ENCODE assay signal across 8 cellular contexts in the genomic region with DNA sequence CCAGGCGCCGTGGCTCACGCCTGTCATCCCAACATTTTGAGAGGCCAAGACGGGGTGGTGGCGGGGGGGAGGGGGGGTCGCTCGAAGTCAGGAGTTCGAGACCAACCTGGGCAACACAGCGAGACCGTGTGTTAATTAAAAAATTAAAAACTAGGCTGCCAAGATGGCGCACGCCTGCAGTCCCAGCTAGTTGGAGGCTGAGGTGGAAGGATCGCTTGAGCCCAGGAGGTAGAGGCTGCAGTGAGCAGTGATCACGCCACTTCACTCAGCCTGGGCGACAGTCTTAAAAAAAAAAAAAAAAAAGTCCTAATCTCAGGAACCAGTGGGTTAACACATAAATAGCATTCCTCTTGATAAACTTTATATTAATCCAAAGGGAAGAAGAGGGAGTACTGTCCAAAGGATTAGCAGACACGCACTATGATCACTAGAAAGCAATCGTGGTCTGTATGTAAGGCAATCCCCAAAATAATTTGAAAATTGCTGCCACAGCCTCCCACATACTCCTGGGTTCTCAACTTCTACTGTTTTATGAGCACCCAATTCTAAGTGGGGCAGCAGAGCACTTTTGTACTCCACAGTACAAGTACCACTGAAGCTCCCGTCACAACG. TPM values are rescaled to one million over a fixed set of nuclear protein-coding genes. Genes with fewer than 3 reads are reported as not detected.
DNase-seq lines count a peak whose midpoint lies in the region; ATAC-seq and TF ChIP-seq lines count a peak whose summit lies in the region.

No MANE protein-coding gene starts in this region.

- TF ChIP-seq POLR2A in GM18505 (IDR thresholded peaks at IDR 0.05; ENCODE audit: borderline replicate concordance, extremely low read depth, insufficient read depth, insufficient read length) = no peak

- H3K9ac ChIP-seq in DND-41 (ENCODE audit: low read depth, low read length) (peak overlapping the region; percentile 69), NT2/D1 (ENCODE audit: insufficient read length, low read depth) (peak overlapping the region; percentile 87)

- H3K36me3 Mint-ChIP-seq in effector memory CD8-positive, alpha-beta T cell (ENCODE audit: insufficient read depth) = peaks cover 18% of the 10 kb centered on the region
- peaks cover 8% of the 10 kb centered on the region for H3K36me3 Mint-ChIP-seq in neural crest cell (ENCODE audit: low read depth)

- peaks cover 12 to 30% of the 10 kb centered on the region in 2 donors for H3K4me1 Mint-ChIP-seq in effector memory CD8-positive, alpha-beta T cell (ENCODE audit: low read depth in 2 of 2)
- peaks cover 21% of the 10 kb centered on the region for H3K4me1 Mint-ChIP-seq in neural crest cell

- TF ChIP-seq CTCF in DND-41 (IDR thresholded peaks at IDR 0.05; ENCODE audit: borderline replicate concordance, extremely low read depth, low read length, poor library complexity, severe bottlenecking) (no peak), neural crest cell (conservative IDR thresholded peaks at IDR 0.05) (no peak)

- H3K9me3 ChIP-seq in DND-41 (ENCODE audit: insufficient read depth, low read length, severe bottlenecking) (no peaks in the 10 kb centered on the region), NT2/D1 (ENCODE audit: insufficient read depth, low read length) (peaks cover 6% of the 10 kb centered on the region; the same call in 1 of the 2 replicates)

- peak overlapping the region; percentile 73 for H3K4me2 ChIP-seq in DND-41 (ENCODE audit: insufficient read depth, low read length)

- peak overlapping the region; percentile 87 to 96 for H3K4me3 ChIP-seq in DND-41 (ENCODE audit: low read depth in 1 of 2, low read length in 2 of 2)
- peak overlapping the region; percentile 80 for H3K4me3 ChIP-seq in NT2/D1 (ENCODE audit: insufficient read length, low read depth)

- H4K20me1 ChIP-seq in DND-41 (ENCODE audit: insufficient read depth, low read length) = no peaks in the 10 kb centered on the region

- peak overlapping the region; percentile 95 to 96 for H3K4me3 Mint-ChIP-seq in effector memory CD8-positive, alpha-beta T cell
- H3K4me3 Mint-ChIP-seq in neural crest cell = peak overlapping the region; percentile 98

- H3K27me3 ChIP-seq in DND-41 (ENCODE audit: insufficient read depth, low read length, poor library complexity) (no peaks in the 10 kb centered on the region), NT2/D1 (ENCODE audit: insufficient read depth, insufficient read length) (peaks cover 12% of the 10 kb centered on the region)

- DNase-seq in DND-41 = no peak
- no peak for DNase-seq in NT2/D1 (ENCODE audit: low read depth, low spot score)
- DNase-seq in effector memory CD8-positive, alpha-beta T cell = no peak
- DNase-seq in neural crest cell (ENCODE audit: low read depth, low spot score) = no peak
- no peak for DNase-seq in NCI-H2171 treated with DMSO at 0.1 percent for 48 hours (lab: John Stamatoyannopoulos, UW)
- DNase-seq in activated CD8-positive, alpha-beta memory T cell treated with anti-CD3 and anti-CD28 coated beads for 24 hours = no peak
- DNase-seq in SKM-1 treated with dmso at 0.1 percent for 144 hours (lab: John Stamatoyannopoulos, UW; ENCODE audit: unreplicated experiment) = no peak

- H3K4me1 ChIP-seq in DND-41 (ENCODE audit: insufficient read depth, low read length) = peaks cover 20% of the 10 kb centered on the region
- H3K4me1 ChIP-seq in NT2/D1 (ENCODE audit: insufficient read depth, insufficient read length) = no peaks in the 10 kb centered on the region

- H3K27me3 Mint-ChIP-seq in effector memory CD8-positive, alpha-beta T cell = peaks cover 27% of the 10 kb centered on the region in 2 donors
- peaks cover 27% of the 10 kb centered on the region for H3K27me3 Mint-ChIP-seq in neural crest cell (ENCODE audit: low read depth)

- H3K27ac Mint-ChIP-seq in effector memory CD8-positive, alpha-beta T cell = peak overlapping the region; percentile 81 to 94
- H3K27ac Mint-ChIP-seq in neural crest cell (ENCODE audit: unreplicated experiment) = peak overlapping the region; percentile 86

- H2AFZ ChIP-seq in DND-41 (ENCODE audit: low read depth, low read length) = peak overlapping the region; percentile 94

- peak overlapping the region; percentile 85 for H3K27ac ChIP-seq in DND-41 (ENCODE audit: low read length)

- H3K9me3 Mint-ChIP-seq in effector memory CD8-positive, alpha-beta T cell = no peaks in the 10 kb centered on the region
- H3K9me3 Mint-ChIP-seq in neural crest cell = peaks cover 5% of the 10 kb centered on the region

- H3K36me3 ChIP-seq in DND-41 (ENCODE audit: insufficient read depth, low read length) (peaks cover 13% of the 10 kb centered on the region), NT2/D1 (ENCODE audit: insufficient read depth, insufficient read length, low read length) (peaks cover 17% of the 10 kb centered on the region)

- H3K79me2 ChIP-seq in DND-41 (ENCODE audit: insufficient read depth, low read length) = peaks cover 44% of the 10 kb centered on the region

- ATAC-seq in DND-41 (ENCODE audit: insufficient read depth, low read depth) (no peak), GM18505 (IDR thresholded peaks at IDR 0.05; ENCODE audit: unreplicated experiment) (no peak)
- no peak for ATAC-seq in effector memory CD8-positive, alpha-beta T cell (replicated peaks)

RNA-seq across cellular contexts. Expression of a gene that starts 0.6 kb away (rescaled TPM):
- total RNA-seq in neural crest cell = 14.9 and 17.4 TPM in 2 replicates

RNA-seq across cellular contexts. Expression of a gene that starts 1.9 kb away (rescaled TPM):
- total RNA-seq in neural crest cell = 1.4 and 2.3 TPM in 2 replicates

RNA-seq across cellular contexts. Expression of a gene that starts 15.0 kb away (rescaled TPM):
- total RNA-seq in neural crest cell = 7.1 and 7.7 TPM in 2 replicates

RNA-seq across cellular contexts. Expression of a gene that starts 43.4 kb away (rescaled TPM):
- not detected in 2 replicates for total RNA-seq in neural crest cell
